1 cellular context compared by ENCODE assay signal in genomic region chr15:70111203-70112017, GRCh38.
TF ChIP-seq lines count a peak whose summit lies in the region.

No MANE protein-coding gene starts in this region.

TF ChIP-seq in K562, 482 proteins besides CTCF, POLR2A, EP300 and RAD21 (continued from another document):
- TF ChIP-seq TOE1 (IDR thresholded peaks at IDR 0.05; ENCODE audit: borderline replicate concordance) (peak; percentile 86; the same call in 1 of the 2 replicates), TOE1 (CRISPR knock-in tag; IDR thresholded peaks at IDR 0.05; ENCODE audit: borderline replicate concordance, low read depth) (no peak), POLR2H (tag; IDR thresholded peaks at IDR 0.05; ENCODE audit: low read depth) (no peak), ZNF398 (CRISPR knock-in tag; IDR thresholded peaks at IDR 0.05) (no peak), ZNF311 (CRISPR knock-in tag; IDR thresholded peaks at IDR 0.05) (no peak), ZNF384 (IDR thresholded peaks at IDR 0.05; ENCODE audit: low read depth, low read length) (peak; percentile 94), FOSL1 (tag; conservative IDR thresholded peaks at IDR 0.05) (no peak), POLR3G (IDR thresholded peaks at IDR 0.05; ENCODE audit: extremely low read depth, insufficient read length, insufficient replicate concordance) (no peak), NR2C2 (CRISPR knock-in tag; IDR thresholded peaks at IDR 0.05) (no peak), NR2C2 (tag; IDR thresholded peaks at IDR 0.05) (peak; percentile 35; the same call in 1 of the 2 replicates), CBX2 (IDR thresholded peaks at IDR 0.05; ENCODE audit: insufficient read depth, low read length, poor library complexity, severe bottlenecking) (no peak), FOXK1 (CRISPR knock-in tag; IDR thresholded peaks at IDR 0.05; ENCODE audit: borderline replicate concordance) (no peak), E2F6 (IDR thresholded peaks at IDR 0.05; ENCODE audit: borderline replicate concordance in 1 of 2, extremely low read depth in 1 of 2, insufficient read depth in 1 of 2, insufficient read length in 1 of 2, low read depth in 1 of 2, low read length in 1 of 2, poor library complexity in 1 of 2, severe bottlenecking in 1 of 2) (no peak), KDM1A (IDR thresholded peaks at IDR 0.05) (peak in 1 of 2 experiments; percentile 59; a peak in 1 of 4 replicates), ELK1 (CRISPR knock-in tag; IDR thresholded peaks at IDR 0.05) (no peak)
